8 cellular contexts compared by ENCODE assay signal in genomic region chr11:59802639-59803176, GRCh38. TPM values are rescaled to one million over a fixed set of nuclear protein-coding genes. Genes with fewer than 3 reads are reported as not detected.
DNase-seq lines count a peak whose midpoint lies in the region; ATAC-seq and TF ChIP-seq lines count a peak whose summit lies in the region.

No MANE protein-coding gene starts in this region.

- no peaks in the 10 kb centered on the region for H3K36me3 ChIP-seq in ovary

- no peak for TF ChIP-seq POLR2A in ovary (IDR thresholded peaks at IDR 0.05)

- H3K4me3 ChIP-seq in fibroblast of the aortic adventitia (ENCODE audit: low read depth, low read length) (no peak overlapping the region), ovary (no peak overlapping the region)

- H3K27ac ChIP-seq in ovary: no peak overlapping the region

- peaks cover 16% of the 10 kb centered on the region for H3K4me1 Mint-ChIP-seq in Calu3 (ENCODE audit: low read depth, unreplicated experiment)

- no peak overlapping the region for H3K4me3 Mint-ChIP-seq in Calu3 (ENCODE audit: low read depth, unreplicated experiment)

- no peaks in the 10 kb centered on the region for H3K9me3 ChIP-seq in ovary

- no peaks in the 10 kb centered on the region for H3K27me3 ChIP-seq in ovary

- intact Hi-C loops in Calu3 (cut with micrococcal nuclease; ENCODE audit: unreplicated experiment) (loop anchor here (1.0 to 5.0 kb wide), 2 partner anchors 48 to 155 kb away; no protein-coding TSS in a partner anchor), ovary (cut with DNase I) (loop anchor here (2.0 to 10.0 kb wide), 4 partner anchors 48 to 268 kb away; partner anchors contain the start of gene STX3 (in 2 of the 4))

- 30 to 50% (median 44%) methylated on average over 4 of the region's 4 CpGs for WGBS in ovary, 3 donors

- CTCF ChIA-PET in Calu3 (lab: Charles Lee): interaction anchor here (0.6 to 1.8 kb wide), 3 partner anchors 26 to 113 kb away, joined by 3 to 14 read pairs (median 5); partner anchors contain the start of gene STX3

- H3K27ac Mint-ChIP-seq in Calu3 (ENCODE audit: unreplicated experiment): no peak overlapping the region

- DNase-seq in Calu3 (peak; percentile 60), NCI-H2029 (lab: John Stamatoyannopoulos, UW) (peak; percentile 12), fibroblast of the aortic adventitia (ENCODE audit: low read depth) (peak; percentile 74), ovary (peak in 2 of 5 donors; percentile 16 to 24), OCI-M2 (lab: John Stamatoyannopoulos, UW; ENCODE audit: unreplicated experiment) (no peak)
- DNase-seq in activated CD4-positive, alpha-beta T cell treated with anti-CD3 and anti-CD28 coated beads, Interleukin-2, amount 50 U/mL, for 4 hours: peak; percentile 11 to 15

- peaks cover 43% of the 10 kb centered on the region for H3K36me3 Mint-ChIP-seq in Calu3 (ENCODE audit: insufficient read depth, unreplicated experiment)

- BruUV-seq in Calu3 (replicated peaks; lab: Mats Ljungman, UMichigan): no TSS peak

- no peak for TF ChIP-seq EP300 in ovary (IDR thresholded peaks at IDR 0.05)

- H3K9me3 Mint-ChIP-seq in Calu3 (ENCODE audit: low read depth, unreplicated experiment): no peaks in the 10 kb centered on the region

- ATAC-seq in GM21390 (IDR thresholded peaks at IDR 0.05; ENCODE audit: unreplicated experiment): peak; percentile 82
- no peak for ATAC-seq in HG03097 (IDR thresholded peaks at IDR 0.05; ENCODE audit: low FRiP score, unreplicated experiment)

- no peaks in the 10 kb centered on the region for H3K4me1 ChIP-seq in ovary (ENCODE audit: insufficient read depth)

- H3K27me3 Mint-ChIP-seq in Calu3 (ENCODE audit: unreplicated experiment): no peaks in the 10 kb centered on the region

- peak; percentile 51 for TF ChIP-seq CTCF in Calu3 (IDR thresholded peaks at IDR 0.05; ENCODE audit: unreplicated experiment)
- TF ChIP-seq CTCF in fibroblast of the aortic adventitia (IDR thresholded peaks at IDR 0.05; ENCODE audit: insufficient read depth, low read length): peak; percentile 58
- TF ChIP-seq CTCF in ovary (IDR thresholded peaks at IDR 0.05): peak; percentile 38 to 60 (median 55)

RNA-seq across cellular contexts. Expression of gene MRPL16, which starts 7.9 kb away (rescaled TPM):
- total RNA-seq in Calu3 (2022): 49.8 and 51.2 TPM in 2 replicates
- 25.7 and 29.3 TPM in 2 replicates for total RNA-seq in fibroblast of the aortic adventitia (ENCODE audit: low replicate concordance)
- total RNA-seq in ovary: 10 to 100 TPM; 30.0 to 40.4 (median 35.9) TPM
- polyA plus RNA-seq in ovary: 10 to 100 TPM; 45.4 to 68.1 TPM

RNA-seq across cellular contexts. Expression of gene CBLIF, which starts 42.6 kb away (rescaled TPM):
- total RNA-seq in Calu3 (2022): not detected in 2 replicates
- not detected in 2 replicates for total RNA-seq in fibroblast of the aortic adventitia (ENCODE audit: low replicate concordance)
- total RNA-seq in ovary: not detected
- not detected for polyA plus RNA-seq in ovary

RNA-seq across cellular contexts. Expression of gene STX3, which starts 47.5 kb away (rescaled TPM):
- total RNA-seq in Calu3 (2022): 50.1 and 56.9 TPM in 2 replicates
- total RNA-seq in fibroblast of the aortic adventitia (ENCODE audit: low replicate concordance): 17.9 and 69.6 TPM in 2 replicates
- total RNA-seq in ovary: 10 to 100 TPM; 14.6 to 29.4 (median 16.2) TPM
- polyA plus RNA-seq in ovary: 10 to 100 TPM; 13.3 to 23.1 TPM
